ENCODE assay signal across 23 cellular contexts in genomic region chr16:12343913-12344312, GRCh38.
DNase-seq lines count a peak whose midpoint lies in the region; ATAC-seq, FAIRE-seq and TF ChIP-seq lines count a peak whose summit lies in the region.
"Had no signal": no experiment of that assay in that cellular context is flagged by ENCODE, and none has a peak within 500 bp of the region (broad histone marks: within the 10 kb centered on the region; RNA-seq: fewer than 3 reads in every experiment).

No MANE protein-coding gene starts in this region.

- H3K27me3 ChIP-seq in Caco-2 (replicated peaks; ENCODE audit: control insufficient read depth, insufficient read depth, low read length) (no peaks in the 10 kb centered on the region), K562 (ENCODE audit: control insufficient read depth in 2 of 2, insufficient read depth in 2 of 2, low read length in 2 of 2) (peaks cover 3 to 31% of the 10 kb centered on the region in 2 experiments; a peak in 2 of 5 replicates), neutrophil (no peaks in the 10 kb centered on the region), GM23248 (replicated peaks; ENCODE audit: insufficient read depth) (no peaks in the 10 kb centered on the region), A673 (replicated peaks; ENCODE audit: insufficient read depth, low read depth, low read length, poor library complexity) (no peaks in the 10 kb centered on the region)
- H3K27me3 ChIP-seq: BE2C, BLaER1 had no signal

- H3K36me3 ChIP-seq in Caco-2 (ENCODE audit: control insufficient read depth, insufficient read depth, low read length) (no peaks in the 10 kb centered on the region), K562 (ENCODE audit: control insufficient read depth, insufficient read depth, low read length) (no peaks in the 10 kb centered on the region), neutrophil (no peaks in the 10 kb centered on the region), GM23248 (ENCODE audit: low read depth) (no peaks in the 10 kb centered on the region), A673 (ENCODE audit: insufficient read depth, low read length, poor library complexity, severe bottlenecking) (no peaks in the 10 kb centered on the region)
- H3K36me3 ChIP-seq: BE2C had no signal

- H3K4me1 Mint-ChIP-seq in Caco-2 (ENCODE audit: low read depth, unreplicated experiment): no peaks in the 10 kb centered on the region
- H3K4me1 Mint-ChIP-seq: CD8-positive, alpha-beta memory T cell had no signal

- TF ChIP-seq POLR2A in K562 (conservative IDR thresholded peaks at IDR 0.05): no peak

- no peaks in the 10 kb centered on the region for H3K9me2 ChIP-seq in GM23248 (ENCODE audit: insufficient read depth)

- in situ Hi-C loops in K562 (cut with MboI) (no loop called here), GM23248 (cut with MboI) (no loop called here)

- H4K20me1 ChIP-seq in K562 (replicated peaks; ENCODE audit: control insufficient read depth, insufficient read depth, low read length) (peaks cover 30% of the 10 kb centered on the region), GM23248 (ENCODE audit: insufficient read depth) (no peaks in the 10 kb centered on the region)

- BruUV-seq in Caco-2 (replicated peaks; lab: Mats Ljungman, UMichigan) (no TSS peak), K562 (replicated peaks; lab: Mats Ljungman, UMichigan) (no TSS peak), A673 (replicated peaks; lab: Mats Ljungman, UMichigan) (no TSS peak)

- TF ChIP-seq EP300 in K562 (IDR thresholded peaks at IDR 0.05; ENCODE audit: low read length): no peak

- CTCF ChIA-PET in Caco-2 (lab: Charles Lee) (no interaction called here), K562 (lab: Yijun Ruan, JAX; ENCODE audit: low intra/inter-chr PET ratio) (no interaction called here), A673 (lab: Charles Lee) (interaction anchor here (0.7 kb wide), 1 partner anchor 361 kb away, joined by 3 read pairs; no protein-coding TSS in a partner anchor)

- H3K9me3 ChIP-seq in Caco-2: no peaks in the 10 kb centered on the region
- H3K9me3 ChIP-seq in K562 (replicated peaks; ENCODE audit: control insufficient read depth, insufficient read depth, low read depth, low read length): no peaks in the 10 kb centered on the region
- H3K9me3 ChIP-seq in neutrophil: no peaks in the 10 kb centered on the region
- H3K9me3 ChIP-seq in GM23248 (ENCODE audit: low read depth): no peaks in the 10 kb centered on the region
- H3K9me3 ChIP-seq in A673 (ENCODE audit: low read depth, low read length, poor library complexity, severe bottlenecking): no peaks in the 10 kb centered on the region
- H3K9me3 ChIP-seq: A549, BE2C had no signal

- TF ChIP-seq CTCF in Caco-2 (IDR thresholded peaks at IDR 0.05; ENCODE audit: insufficient read depth in 1 of 2, low read depth in 1 of 2, low read length in 1 of 2, severe bottlenecking in 1 of 2, unreplicated experiment in 1 of 2): no peak
- no peak for TF ChIP-seq CTCF in K562 (IDR thresholded peaks at IDR 0.05 in 2 of 3, conservative IDR thresholded peaks at IDR 0.05 in 1 of 3; ENCODE audit: insufficient read depth in 2 of 3, low read depth in 1 of 3, low read length in 3 of 3)
- no peak for TF ChIP-seq CTCF in neutrophil (IDR thresholded peaks at IDR 0.05)
- TF ChIP-seq CTCF in A673 (conservative IDR thresholded peaks at IDR 0.05; ENCODE audit: low read depth, low read length): no peak

- peak overlapping the region; percentile 57 for H3K27ac Mint-ChIP-seq in Caco-2 (ENCODE audit: unreplicated experiment)
- H3K27ac Mint-ChIP-seq: CD4-positive, alpha-beta memory T cell had no signal

- WGBS in K562 (ENCODE audit: insufficient coverage, low coverage, missing lambda C conversion rate): 17% methylated on average over 2 of the region's 2 CpGs
- 100% methylated on average over 2 of the region's 2 CpGs for WGBS in GM23248 (ENCODE audit: low coverage in 1 of 2, low lambda C conversion rate in 2 of 2, missing lambda C conversion rate in 2 of 2), 2 experiments

- no peak for TF ChIP-seq RAD21 in K562 (CRISPR knock-in tag; conservative IDR thresholded peaks at IDR 0.05 in 1 of 2, IDR thresholded peaks at IDR 0.05 in 1 of 2)

- H3K4me2 ChIP-seq in K562 (ENCODE audit: insufficient read depth, low read length) (no peak overlapping the region), GM23248 (ENCODE audit: unreplicated experiment) (no peak overlapping the region)
- H3K4me2 ChIP-seq: A549, BLaER1 had no signal

- H3K4me1 ChIP-seq in Caco-2 (no peaks in the 10 kb centered on the region), K562 (replicated peaks in 1 of 2; ENCODE audit: control insufficient read depth in 2 of 2, insufficient read depth in 2 of 2, low read length in 2 of 2) (no peaks in the 10 kb centered on the region), neutrophil (ENCODE audit: control insufficient read depth in 1 of 2, insufficient read depth in 1 of 2, low read depth in 1 of 2, low read length in 1 of 2) (peaks cover 23 to 29% of the 10 kb centered on the region in 2 experiments), GM23248 (ENCODE audit: insufficient read depth) (peaks cover 28% of the 10 kb centered on the region), A673 (ENCODE audit: insufficient read depth, low read length, poor library complexity, severe bottlenecking) (no peaks in the 10 kb centered on the region)
- H3K4me1 ChIP-seq: BE2C had no signal

- DNase-seq in Caco-2: no peak
- DNase-seq in K562 (ENCODE audit: extremely low read depth in 1 of 4, low spot score in 3 of 4): no peak
- DNase-seq in GM23248: no peak
- DNase-seq in A673 (ENCODE audit: low spot score): no peak
- DNase-seq: ACHN; BE2C; Calu3; CD4-positive, alpha-beta memory T cell; CD4-positive, CD25-positive, alpha-beta regulatory T cell; CD8-positive, alpha-beta memory T cell; COR-L47; DMS79 treated with DMSO at 0.1 percent for 48 hours; GF-D8 had no signal

- H2AFZ ChIP-seq in K562 (ENCODE audit: low read depth, low read length): no peak overlapping the region
- H2AFZ ChIP-seq in GM23248: no peak overlapping the region

- H3K27ac ChIP-seq in K562 (ENCODE audit: extremely low read depth, low read depth, low read length): no peak overlapping the region
- peak overlapping the region; percentile 55 for H3K27ac ChIP-seq in neutrophil
- no peak overlapping the region for H3K27ac ChIP-seq in GM23248
- H3K27ac ChIP-seq in A673 (ENCODE audit: low read depth, low read length, poor library complexity, severe bottlenecking): no peak overlapping the region
- H3K27ac ChIP-seq: 22Rv1, A549, BLaER1 had no signal

- POLR2A ChIA-PET in Caco-2 (lab: Charles Lee): no interaction called here
- POLR2A ChIA-PET in K562 (lab: Yijun Ruan, JAX): interaction anchor here (1.1 kb wide), 1 partner anchor 250 kb away, joined by 5 read pairs; no protein-coding TSS in a partner anchor
- POLR2A ChIA-PET in A673 (lab: Charles Lee; ENCODE audit: low non-redundant PET): no interaction called here

- H3K9me1 ChIP-seq in K562 (ENCODE audit: control insufficient read depth, insufficient read depth, low read length): no peaks in the 10 kb centered on the region

- peaks cover 30% of the 10 kb centered on the region for H3F3A ChIP-seq in GM23248 (ENCODE audit: insufficient read depth)

- H3K79me2 ChIP-seq in K562 (ENCODE audit: control insufficient read depth, insufficient read depth, low read length): no peaks in the 10 kb centered on the region
- H3K79me2 ChIP-seq in GM23248 (ENCODE audit: insufficient read depth): no peaks in the 10 kb centered on the region

- no peaks in the 10 kb centered on the region for H3K9me3 Mint-ChIP-seq in Caco-2 (ENCODE audit: unreplicated experiment)
- H3K9me3 Mint-ChIP-seq: CD4-positive, alpha-beta memory T cell; CD4-positive, CD25-positive, alpha-beta regulatory T cell; CD8-positive, alpha-beta memory T cell had no signal

- FAIRE-seq in K562 (lab: Jason Lieb, UNC): no peak
- FAIRE-seq: A549, D721Med, G401.6, GM12891, GM19239 had no signal

- no peak overlapping the region for H3K4me3 ChIP-seq in Caco-2 (ENCODE audit: low read depth, low read length)
- H3K4me3 ChIP-seq in K562: no peak overlapping the region
- no peak overlapping the region for H3K4me3 ChIP-seq in neutrophil (ENCODE audit: low read depth in 1 of 2, low read length in 1 of 2)
- H3K4me3 ChIP-seq in GM23248: no peak overlapping the region
- H3K4me3 ChIP-seq in A673 (ENCODE audit: low read depth, low read length, poor library complexity, severe bottlenecking): no peak overlapping the region
- H3K4me3 ChIP-seq: A549, BLaER1 had no signal

- no peak overlapping the region for H3K4me3 Mint-ChIP-seq in Caco-2 (ENCODE audit: unreplicated experiment)
- H3K4me3 Mint-ChIP-seq: CD14-positive monocyte; CD4-positive, CD25-positive, alpha-beta regulatory T cell; CD8-positive, alpha-beta memory T cell had no signal

- intact Hi-C loops in Caco-2 (cut with micrococcal nuclease; ENCODE audit: unreplicated experiment) (loop anchor here (5.0 to 10.0 kb wide), 2 partner anchors 249 to 473 kb away; no protein-coding TSS in a partner anchor), K562 (cut with micrococcal nuclease) (no loop called here), A673 (cut with micrococcal nuclease; ENCODE audit: unreplicated experiment) (no loop called here)

- ATAC-seq in K562 (no peak), HG03342 (IDR thresholded peaks at IDR 0.05; ENCODE audit: unreplicated experiment) (no peak)
- ATAC-seq: A549 had no signal

- no peaks in the 10 kb centered on the region for H3K36me3 Mint-ChIP-seq in Caco-2 (ENCODE audit: insufficient read depth, unreplicated experiment)

- H3K27me3 Mint-ChIP-seq in Caco-2 (ENCODE audit: insufficient read depth, unreplicated experiment): no peaks in the 10 kb centered on the region
- H3K27me3 Mint-ChIP-seq: CD4-positive, alpha-beta memory T cell; CD4-positive, CD25-positive, alpha-beta regulatory T cell; CD8-positive, alpha-beta memory T cell had no signal

- H3K9ac ChIP-seq in K562 (ENCODE audit: insufficient read depth in 1 of 2, low read depth in 2 of 2, low read length in 2 of 2): no peak overlapping the region
- no peak overlapping the region for H3K9ac ChIP-seq in GM23248
- H3K9ac ChIP-seq: BLaER1 had no signal

TF ChIP-seq in K562, 482 proteins besides CTCF, POLR2A, EP300 and RAD21:
- TF ChIP-seq, protein P1, sequence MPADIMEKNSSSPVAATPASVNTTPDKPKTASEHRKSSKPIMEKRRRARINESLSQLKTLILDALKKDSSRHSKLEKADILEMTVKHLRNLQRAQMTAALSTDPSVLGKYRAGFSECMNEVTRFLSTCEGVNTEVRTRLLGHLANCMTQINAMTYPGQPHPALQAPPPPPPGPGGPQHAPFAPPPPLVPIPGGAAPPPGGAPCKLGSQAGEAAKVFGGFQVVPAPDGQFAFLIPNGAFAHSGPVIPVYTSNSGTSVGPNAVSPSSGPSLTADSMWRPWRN (IDR thresholded peaks at IDR 0.05; ENCODE audit: low read depth): no peak
- TF ChIP-seq ZNF282 (CRISPR knock-in tag; IDR thresholded peaks at IDR 0.05) (no peak), ZNF766 (CRISPR knock-in tag; conservative IDR thresholded peaks at IDR 0.05) (peak; percentile 92)
